Comparison of ENCODE assay signal across 34 cellular contexts in genomic region chr19:47450478-47450877, GRCh38. TPM values are rescaled to one million over a fixed set of nuclear protein-coding genes. Genes with fewer than 3 reads are reported as not detected.
"Had no signal": no experiment of that assay in that cellular context is flagged by ENCODE, and none has a peak within 500 bp of the region (broad histone marks: within the 10 kb centered on the region; RNA-seq: fewer than 3 reads in every experiment).

No MANE protein-coding gene starts in this region.

- H3K4me1 ChIP-seq: foreskin keratinocyte, gastrocnemius medialis had no signal

- H3K4me3 Mint-ChIP-seq: dendritic cell treated with granulocyte-macrophage colony-stimulating factor and Interleukin-4, amounts not matched to agents 40 ng/mL and 50 ng/mL, for 4 days; effector memory CD8-positive, alpha-beta T cell; endodermal cell had no signal

- H3K27ac ChIP-seq: colonic mucosa, coronary artery, epithelial cell of prostate, esophagus muscularis mucosa, esophagus squamous epithelium, foreskin keratinocyte, gastrocnemius medialis, gastroesophageal sphincter, heart left ventricle, heart right ventricle had no signal

- DNase-seq: colonic mucosa; cortex of kidney; dermis blood vessel endothelial cell; dorsolateral prefrontal cortex; effector CD4-positive, alpha-beta T cell; effector CD8-positive, alpha-beta T cell; effector memory CD4-positive, alpha-beta T cell; effector memory CD8-positive, alpha-beta T cell; endodermal cell; erythroblast; esophagus squamous epithelium; foreskin fibroblast; foreskin keratinocyte; foreskin melanocyte; gastrocnemius medialis; glutamatergic neuron; head of caudate nucleus; heart right ventricle had no signal

- H3K36me3 ChIP-seq: colonic mucosa, esophagus squamous epithelium, gastrocnemius medialis, heart left ventricle, heart right ventricle had no signal

- FAIRE-seq: colon, endometrium, endothelial cell of umbilical vein, frontal cortex had no signal

- H3K4me3 ChIP-seq: colonic mucosa, coronary artery, dorsolateral prefrontal cortex, esophagus muscularis mucosa, esophagus squamous epithelium, gastrocnemius medialis, gastroesophageal sphincter, heart left ventricle, heart right ventricle had no signal

- H3K9me3 Mint-ChIP-seq: effector memory CD8-positive, alpha-beta T cell had no signal

- H3K4me1 Mint-ChIP-seq: endodermal cell had no signal

- ATAC-seq: effector memory CD8-positive, alpha-beta T cell; esophagus mucosa; foreskin keratinocyte; gastrocnemius medialis; gastroesophageal sphincter; heart left ventricle; heart right ventricle had no signal

- H3K9me3 ChIP-seq: colonic mucosa had no signal

- H3K27ac Mint-ChIP-seq: dendritic cell treated with granulocyte-macrophage colony-stimulating factor and Interleukin-4, amounts not matched to agents 40 ng/mL and 50 ng/mL, for 4 days; effector memory CD8-positive, alpha-beta T cell; endodermal cell had no signal

RNA-seq across cellular contexts. Expression of gene SLC8A2, which starts 21.2 kb away (rescaled TPM):
- total RNA-seq: dermis microvascular lymphatic vessel endothelial cell, endothelial cell of umbilical vein, epithelial cell of proximal tubule, fibroblast of villous mesenchyme, gastrocnemius medialis, glomerular endothelial cell had no signal
- polyA plus RNA-seq: endothelial cell of umbilical vein, fibroblast of lung had no signal

RNA-seq across cellular contexts. Expression of gene MEIS3, which starts 31.2 kb away (rescaled TPM):
- total RNA-seq: dermis blood vessel endothelial cell had no signal
- polyA plus RNA-seq: endothelial cell of umbilical vein had no signal
